ENCODE assay signal across 16 cellular contexts in genomic region chr5:104170906-104171305, GRCh38.
"Had no signal": no experiment of that assay in that cellular context is flagged by ENCODE, and none has a peak within 500 bp of the region (broad histone marks: within the 10 kb centered on the region; RNA-seq: fewer than 3 reads in every experiment).

No MANE protein-coding gene starts in this region.

- H3K4me3 Mint-ChIP-seq: activated naive CD4-positive, alpha-beta T cell treated with anti-CD3 and anti-CD28 coated beads for 36 hours; activated naive CD8-positive, alpha-beta T cell treated with anti-CD3 and anti-CD28 coated beads, Interleukin-2, amount 50 U/mL, for 24 hours; memory B cell; natural killer cell; stimulated activated naive B cell treated with anti-CD40 and anti-IgM and Interleukin-4, amounts not matched to agents 10 μg/mL and 1 μg/mL and 100 μg/mL, for 72 hours had no signal

- H3K79me2 ChIP-seq: hepatocyte, parathyroid adenoma had no signal

- H3K27ac Mint-ChIP-seq: activated naive CD4-positive, alpha-beta T cell treated with anti-CD3 and anti-CD28 coated beads for 36 hours; activated naive CD8-positive, alpha-beta T cell treated with anti-CD3 and anti-CD28 coated beads, Interleukin-2, amount 50 U/mL, for 24 hours; memory B cell; natural killer cell; stimulated activated naive B cell treated with anti-CD40 and anti-IgM and Interleukin-4, amounts not matched to agents 10 μg/mL and 1 μg/mL and 100 μg/mL, for 72 hours had no signal

- H3K4me3 ChIP-seq: hepatocyte, sigmoid colon, tibial artery had no signal

- H3K27ac ChIP-seq: hepatocyte, neutrophil, parathyroid adenoma, sigmoid colon, tibial artery had no signal

- H3K9me3 ChIP-seq: neutrophil, sigmoid colon, tibial artery had no signal

- ATAC-seq: activated CD4-positive, CD25-positive, alpha-beta regulatory T cell treated with anti-CD3 and anti-CD28 coated beads, Interleukin-2, amount 50 U/mL, for 24 hours; activated naive CD8-positive, alpha-beta T cell treated with anti-CD3 and anti-CD28 coated beads, Interleukin-2, amount 50 U/mL, for 24 hours; left ventricle myocardium superior; natural killer cell; stimulated activated naive B cell treated with anti-CD40 and anti-IgM and Interleukin-4, amounts not matched to agents 10 μg/mL and 1 μg/mL and 100 μg/mL, for 72 hours had no signal

- DNase-seq: activated CD4-positive, alpha-beta T cell treated with anti-CD3 and anti-CD28 coated beads, Interleukin-2, amount 50 U/mL, for 1 hour; activated naive CD4-positive, alpha-beta T cell treated with anti-CD3 and anti-CD28 coated beads for 36 hours; activated naive CD8-positive, alpha-beta T cell treated with anti-CD3 and anti-CD28 coated beads, Interleukin-2, amount 50 U/mL, for 24 hours; cortex of kidney; effector CD8-positive, alpha-beta T cell; kidney; left ventricle myocardium superior; natural killer cell; sigmoid colon; stimulated activated naive B cell treated with anti-CD40 and anti-IgM and Interleukin-4, amounts not matched to agents 10 μg/mL and 1 μg/mL and 100 μg/mL, for 72 hours; tibial artery had no signal

- H3K36me3 Mint-ChIP-seq: memory B cell; stimulated activated naive B cell treated with anti-CD40 and anti-IgM and Interleukin-4, amounts not matched to agents 10 μg/mL and 1 μg/mL and 100 μg/mL, for 72 hours had no signal

- H3K27me3 Mint-ChIP-seq: activated naive CD8-positive, alpha-beta T cell treated with anti-CD3 and anti-CD28 coated beads, Interleukin-2, amount 50 U/mL, for 24 hours; memory B cell; stimulated activated naive B cell treated with anti-CD40 and anti-IgM and Interleukin-4, amounts not matched to agents 10 μg/mL and 1 μg/mL and 100 μg/mL, for 72 hours had no signal

- H3K4me1 Mint-ChIP-seq: activated naive CD8-positive, alpha-beta T cell treated with anti-CD3 and anti-CD28 coated beads, Interleukin-2, amount 50 U/mL, for 24 hours; memory B cell; natural killer cell; stimulated activated naive B cell treated with anti-CD40 and anti-IgM and Interleukin-4, amounts not matched to agents 10 μg/mL and 1 μg/mL and 100 μg/mL, for 72 hours had no signal

- H2AFZ ChIP-seq: hepatocyte, parathyroid adenoma had no signal

- H3K27me3 ChIP-seq: hepatocyte, neutrophil, sigmoid colon, tibial artery had no signal

- H3K4me2 ChIP-seq: hepatocyte had no signal

- H3K4me1 ChIP-seq: parathyroid adenoma, sigmoid colon, tibial artery had no signal

- H3K36me3 ChIP-seq: neutrophil, sigmoid colon, tibial artery had no signal

- H3K9ac ChIP-seq: parathyroid adenoma had no signal

- H3K9me3 Mint-ChIP-seq: activated naive CD4-positive, alpha-beta T cell treated with anti-CD3 and anti-CD28 coated beads for 36 hours; stimulated activated naive B cell treated with anti-CD40 and anti-IgM and Interleukin-4, amounts not matched to agents 10 μg/mL and 1 μg/mL and 100 μg/mL, for 72 hours had no signal
